In the genomic region with DNA sequence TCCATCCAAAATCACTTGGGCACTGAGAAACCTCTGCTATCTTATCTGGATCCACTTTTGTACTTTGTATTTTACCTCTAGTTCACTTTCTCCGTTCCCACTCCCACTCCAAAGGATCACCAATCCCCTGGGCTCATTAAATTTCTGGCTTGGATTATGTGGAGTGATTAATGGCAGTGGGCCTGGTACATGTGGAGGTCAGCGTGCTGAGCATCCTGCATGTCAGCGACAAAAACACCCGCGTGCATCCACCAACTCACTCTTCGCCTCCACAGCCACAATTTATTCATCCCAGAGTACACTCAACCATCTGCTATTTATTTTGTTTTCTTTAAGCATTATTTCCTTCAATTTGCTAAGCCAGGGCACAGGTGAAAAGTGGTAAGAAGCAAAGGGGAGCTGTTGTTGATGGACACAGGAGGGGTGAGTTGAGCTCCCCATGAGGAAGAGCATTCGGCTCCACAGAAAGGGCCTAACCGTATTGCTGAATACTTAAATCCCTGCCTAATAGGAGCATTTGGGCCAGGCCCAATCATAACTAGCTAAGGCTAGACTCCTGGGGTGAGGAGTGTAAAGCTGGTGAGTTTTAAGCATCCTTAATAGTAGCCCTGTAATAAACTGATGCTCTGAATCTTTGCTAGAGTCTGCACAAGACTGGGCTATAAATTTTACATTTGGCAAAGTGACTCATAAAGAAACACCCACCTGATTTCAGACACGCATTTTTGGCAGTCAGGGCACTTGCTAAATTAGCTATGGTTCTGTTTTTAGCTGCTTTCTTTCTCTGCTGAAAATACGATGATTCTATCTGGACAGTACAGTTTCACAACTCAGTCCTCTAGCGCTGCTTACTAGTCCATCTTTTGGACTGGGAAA, we compare ENCODE assay signal across 16 cellular contexts.
DNase-seq lines count a peak whose midpoint lies in the region; ATAC-seq, FAIRE-seq and TF ChIP-seq lines count a peak whose summit lies in the region.
"Had no signal": no experiment of that assay in that cellular context is flagged by ENCODE, and none has a peak within 500 bp of the region (broad histone marks: within the 10 kb centered on the region; RNA-seq: fewer than 3 reads in every experiment).

No MANE protein-coding gene starts in this region.

- ATAC-seq in HG03432 (IDR thresholded peaks at IDR 0.05; ENCODE audit: unreplicated experiment) (peak; percentile 72), psoas muscle (peak; percentile 29 to 40 (median 34))
- ATAC-seq: gastroesophageal sphincter, HCT116 had no signal

- 45 to 48% (median 45%) methylated on average over 11 of the region's 11 CpGs for WGBS in psoas muscle, 3 donors

- H3K9ac ChIP-seq in kidney (ENCODE audit: low read length in 2 of 2) = no peak overlapping the region

- CTCF ChIA-PET in RWPE1 (lab: Yijun Ruan, JAX) = no interaction called here

- POLR2A ChIA-PET in RWPE1 (lab: Yijun Ruan, JAX; ENCODE audit: low non-redundant PET) = no interaction called here

- H3K36me3 ChIP-seq in bronchial epithelial cell (ENCODE audit: control insufficient read depth, insufficient read depth, low read length) (no peaks in the 10 kb centered on the region), psoas muscle (ENCODE audit: insufficient read depth in 1 of 2, low read depth in 1 of 2) (no peaks in the 10 kb centered on the region), kidney (ENCODE audit: control insufficient read depth in 1 of 2, insufficient read depth in 2 of 2, low read length in 2 of 2) (no peaks in the 10 kb centered on the region)
- H3K36me3 ChIP-seq: gastroesophageal sphincter had no signal

- H3K27ac ChIP-seq in psoas muscle (no peak overlapping the region), RWPE1 (no peak overlapping the region), kidney (ENCODE audit: low read depth in 2 of 2, low read length in 2 of 2) (no peak overlapping the region)
- H3K27ac ChIP-seq: gastroesophageal sphincter, HL-60 had no signal

- H3K9me3 ChIP-seq in psoas muscle (no peaks in the 10 kb centered on the region), kidney (ENCODE audit: control insufficient read depth in 1 of 2, low read length in 2 of 2) (no peaks in the 10 kb centered on the region)
- H3K9me3 ChIP-seq: gastroesophageal sphincter had no signal

- no peak overlapping the region for H3K4me3 ChIP-seq in GM12865 (ENCODE audit: low read depth, low read length)
- H3K4me3 ChIP-seq in bronchial epithelial cell (ENCODE audit: low read depth, low read length) = no peak overlapping the region
- H3K4me3 ChIP-seq in psoas muscle = no peak overlapping the region
- H3K4me3 ChIP-seq in kidney (ENCODE audit: low read length in 2 of 2) = no peak overlapping the region
- H3K4me3 ChIP-seq: gastroesophageal sphincter had no signal

- H3K27me3 ChIP-seq in bronchial epithelial cell (ENCODE audit: control insufficient read depth, insufficient read depth, low read length) (no peaks in the 10 kb centered on the region), psoas muscle (ENCODE audit: insufficient read depth in 3 of 3, low read length in 2 of 3) (no peaks in the 10 kb centered on the region)
- H3K27me3 ChIP-seq: gastroesophageal sphincter had no signal

- H3K4me1 ChIP-seq in psoas muscle (no peaks in the 10 kb centered on the region), kidney (ENCODE audit: control insufficient read depth in 1 of 2, insufficient read depth in 1 of 2, low read depth in 1 of 2, low read length in 2 of 2) (no peaks in the 10 kb centered on the region)

- TF ChIP-seq CTCF in GM12865 (IDR thresholded peaks at IDR 0.05; ENCODE audit: insufficient read depth, low read depth, low read length, missing control alignments) = no peak
- no peak for TF ChIP-seq CTCF in bronchial epithelial cell (IDR thresholded peaks at IDR 0.05; ENCODE audit: insufficient read depth, low read length, severe bottlenecking)
- no peak for TF ChIP-seq CTCF in psoas muscle (IDR thresholded peaks at IDR 0.05)
- TF ChIP-seq CTCF in RWPE1 (conservative IDR thresholded peaks at IDR 0.05; ENCODE audit: low read depth) = no peak
- no peak for TF ChIP-seq CTCF in kidney (IDR thresholded peaks at IDR 0.05; ENCODE audit: borderline replicate concordance, extremely low read depth, insufficient read depth)

- DNase-seq in GM12865 (ENCODE audit: low read depth) (peak; percentile 34), bronchial epithelial cell (ENCODE audit: low read depth) (no peak), psoas muscle (no peak), RWPE1 (ENCODE audit: low spot score) (no peak), kidney (no peak), NCI-H510A treated with DMSO at 0.1 percent for 48 hours (lab: John Stamatoyannopoulos, UW) (no peak), middle frontal gyrus (ENCODE audit: extremely low spot score, low spot score) (no peak)
- DNase-seq: activated T-cell treated with anti-CD3 and anti-CD28 coated beads, Interleukin-2, amount 50 U/mL, for 48 hours; cerebellar nuclear complex; DMS79 treated with DMSO at 0.1 percent for 48 hours; NCI-H146 had no signal

- intact Hi-C loops in psoas muscle (cut with DNase I) = no loop called here
- intact Hi-C loops in kidney (cut with DNase I) = no loop called here

- FAIRE-seq in bronchial epithelial cell (lab: Jason Lieb, UNC) (peak; percentile 36), kidney (lab: Jason Lieb, UNC) (no peak)
- FAIRE-seq: RCC 7860 had no signal
